Comparison of ENCODE assay signal across 18 cellular contexts in genomic region chr6:56899311-56899710, GRCh38. TPM values are rescaled to one million over a fixed set of nuclear protein-coding genes. Genes with fewer than 3 reads are reported as not detected.
DNase-seq lines count a peak whose midpoint lies in the region; ATAC-seq and TF ChIP-seq lines count a peak whose summit lies in the region.
"Had no signal": no experiment of that assay in that cellular context is flagged by ENCODE, and none has a peak within 500 bp of the region (broad histone marks: within the 10 kb centered on the region; RNA-seq: fewer than 3 reads in every experiment).

No MANE protein-coding gene starts in this region.

- no peak overlapping the region for H3K4me3 Mint-ChIP-seq in stimulated activated memory B cell treated with anti-CD40 and anti-IgM and Interleukin-4, amounts not matched to agents 10 μg/mL and 1 μg/mL and 100 μg/mL, for 72 hours
- H3K4me3 Mint-ChIP-seq: activated CD4-positive, alpha-beta T cell treated with anti-CD3 and anti-CD28 coated beads, Interleukin-2, amount 10 ng/mL, durations not matched to agents 24 days and 14 days; activated naive CD4-positive, alpha-beta T cell treated with anti-CD3 and anti-CD28 coated beads, Interleukin-2, amount 50 U/mL, for 24 hours; B cell had no signal

- H3K36me3 Mint-ChIP-seq in stimulated activated memory B cell treated with anti-CD40 and anti-IgM and Interleukin-4, amounts not matched to agents 10 μg/mL and 1 μg/mL and 100 μg/mL, for 72 hours, result no peaks in the 10 kb centered on the region
- H3K36me3 Mint-ChIP-seq: activated naive CD4-positive, alpha-beta T cell treated with anti-CD3 and anti-CD28 coated beads, Interleukin-2, amount 50 U/mL, for 24 hours had no signal

- intact Hi-C loops in prostate gland (cut with DNase I), result no loop called here

- H3K27ac Mint-ChIP-seq in stimulated activated memory B cell treated with anti-CD40 and anti-IgM and Interleukin-4, amounts not matched to agents 10 μg/mL and 1 μg/mL and 100 μg/mL, for 72 hours, result no peak overlapping the region
- H3K27ac Mint-ChIP-seq: activated CD4-positive, alpha-beta T cell treated with anti-CD3 and anti-CD28 coated beads, Interleukin-2, amount 10 ng/mL, durations not matched to agents 24 days and 14 days; activated naive CD4-positive, alpha-beta T cell treated with anti-CD3 and anti-CD28 coated beads, Interleukin-2, amount 50 U/mL, for 24 hours; B cell had no signal

- H3K9me3 Mint-ChIP-seq in stimulated activated memory B cell treated with anti-CD40 and anti-IgM and Interleukin-4, amounts not matched to agents 10 μg/mL and 1 μg/mL and 100 μg/mL, for 72 hours, result no peaks in the 10 kb centered on the region
- H3K9me3 Mint-ChIP-seq: activated CD4-positive, alpha-beta T cell treated with anti-CD3 and anti-CD28 coated beads, Interleukin-2, amount 10 ng/mL, durations not matched to agents 24 days and 14 days; activated naive CD4-positive, alpha-beta T cell treated with anti-CD3 and anti-CD28 coated beads, Interleukin-2, amount 50 U/mL, for 24 hours had no signal

- no peaks in the 10 kb centered on the region for H3K27me3 ChIP-seq in prostate gland (replicated peaks; ENCODE audit: insufficient read depth)

- ATAC-seq in SK-N-SH treated with all-trans-retinoic acid at 6 μM for 48 hours, result peak; percentile 88
- ATAC-seq in stimulated activated memory B cell treated with anti-CD40 and anti-IgM and Interleukin-4, amounts not matched to agents 10 μg/mL and 1 μg/mL and 100 μg/mL, for 72 hours, result no peak

- H3K27me3 Mint-ChIP-seq in stimulated activated memory B cell treated with anti-CD40 and anti-IgM and Interleukin-4, amounts not matched to agents 10 μg/mL and 1 μg/mL and 100 μg/mL, for 72 hours, result peaks cover 7% of the 10 kb centered on the region
- H3K27me3 Mint-ChIP-seq: activated naive CD4-positive, alpha-beta T cell treated with anti-CD3 and anti-CD28 coated beads, Interleukin-2, amount 50 U/mL, for 24 hours had no signal

- H3K4me3 ChIP-seq in fibroblast of pulmonary artery (replicated peaks; ENCODE audit: low read depth, low read length), result no peak overlapping the region
- H3K4me3 ChIP-seq in prostate gland, result no peak overlapping the region
- H3K4me3 ChIP-seq: SK-N-MC had no signal

- DNase-seq in EH (ENCODE audit: low read depth), result peak; percentile 69
- DNase-seq in fibroblast of pulmonary artery (ENCODE audit: low read depth), result peak; percentile 67
- peak; percentile 74 for DNase-seq in prostate gland (ENCODE audit: low spot score)
- no peak for DNase-seq in AML-193 (lab: John Stamatoyannopoulos, UW)
- DNase-seq in SHP77 (lab: John Stamatoyannopoulos, UW), result no peak
- no peak for DNase-seq in NCI-H345 treated with DMSO at 0.1 percent for 48 hours (lab: John Stamatoyannopoulos, UW; ENCODE audit: unreplicated experiment)
- DNase-seq: activated CD4-positive, alpha-beta T cell treated with anti-CD3 and anti-CD28 coated beads, Interleukin-2, amount 10 ng/mL, durations not matched to agents 24 days and 14 days; central memory CD4-positive, alpha-beta T cell; islet precursor cell; NCI-H187 treated with DMSO at 0.1 percent for 48 hours; NCI-H524; OCI-M1 had no signal

- no peaks in the 10 kb centered on the region for H3K9me3 ChIP-seq in prostate gland

- no peak for TF ChIP-seq POLR2A in prostate gland (IDR thresholded peaks at IDR 0.05)

- H3K27ac ChIP-seq in prostate gland, result peak overlapping the region in 1 of 2 donors; percentile 54
- H3K27ac ChIP-seq: SK-N-MC had no signal

- TF ChIP-seq CTCF in fibroblast of pulmonary artery (IDR thresholded peaks at IDR 0.05; ENCODE audit: low read length, missing control alignments), result no peak
- TF ChIP-seq CTCF in prostate gland (IDR thresholded peaks at IDR 0.05), result no peak

- H3K36me3 ChIP-seq in prostate gland, result no peaks in the 10 kb centered on the region

- H3K4me1 ChIP-seq in prostate gland (replicated peaks), result no peaks in the 10 kb centered on the region

- no peaks in the 10 kb centered on the region for H3K4me1 Mint-ChIP-seq in stimulated activated memory B cell treated with anti-CD40 and anti-IgM and Interleukin-4, amounts not matched to agents 10 μg/mL and 1 μg/mL and 100 μg/mL, for 72 hours
- H3K4me1 Mint-ChIP-seq: activated CD4-positive, alpha-beta T cell treated with anti-CD3 and anti-CD28 coated beads, Interleukin-2, amount 10 ng/mL, durations not matched to agents 24 days and 14 days; activated naive CD4-positive, alpha-beta T cell treated with anti-CD3 and anti-CD28 coated beads, Interleukin-2, amount 50 U/mL, for 24 hours; B cell had no signal

- 15% methylated on average over 1 of the region's 1 CpG for WGBS in prostate gland

TF ChIP-seq in SK-N-SH treated with all-trans-retinoic acid at 6 μM for 48 hours, 23 proteins besides CTCF, POLR2A, EP300 and RAD21:
- TF ChIP-seq ZNF565 (CRISPR knock-in tag; conservative IDR thresholded peaks at IDR 0.05; ENCODE audit: low read depth), result no peak
- TF ChIP-seq ISL1 (CRISPR knock-in tag; IDR thresholded peaks at IDR 0.05), result peak; percentile 70

RNA-seq across cellular contexts. Expression of gene BEND6, which starts 55.6 kb away (rescaled TPM):
- total RNA-seq in prostate gland, result 1 to 10 TPM in 1 of 2 donors, under 1 TPM in 1; 0.32 to 3.2 TPM
- total RNA-seq: activated CD4-positive, alpha-beta T cell treated with anti-CD3 and anti-CD28 coated beads, Interleukin-2, amount 10 ng/mL, durations not matched to agents 24 days and 14 days; B cell; skeletal muscle tissue had no signal

Comparison
In these comparisons a context has a peak if more than half of its experiments do, and no peak if none do; other contexts are left out.
1. DNase-seq: peak in EH (single experiment), fibroblast of pulmonary artery (single experiment) and prostate gland (single experiment); none in AML-193 (0 of 2), SHP77 (0 of 2) and NCI-H345 treated with DMSO at 0.1 percent for 48 hours (single experiment).